Comparison of ENCODE assay signal across 19 cellular contexts in genomic region chr20:6397115-6397514, GRCh38.
"Had no signal": no experiment of that assay in that cellular context is flagged by ENCODE, and none has a peak within 500 bp of the region (broad histone marks: within the 10 kb centered on the region; RNA-seq: fewer than 3 reads in every experiment).

No MANE protein-coding gene starts in this region.

- H2AFZ ChIP-seq: hepatocyte had no signal

- H3K27ac Mint-ChIP-seq: naive thymus-derived CD8-positive, alpha-beta T cell; type B pancreatic cell had no signal

- H3K9me3 ChIP-seq: mucosa of descending colon, neutrophil, sigmoid colon, stomach, thoracic aorta had no signal

- H3K4me3 ChIP-seq: coronary artery, hepatocyte, mucosa of descending colon, sigmoid colon, skin epidermis, stomach, thoracic aorta had no signal

- H3K4me3 Mint-ChIP-seq: naive thymus-derived CD8-positive, alpha-beta T cell; type B pancreatic cell had no signal

- H3K79me2 ChIP-seq: hepatocyte had no signal

- H3K4me1 ChIP-seq: sigmoid colon had no signal

- ATAC-seq: mucosa of descending colon; naive thymus-derived CD8-positive, alpha-beta T cell had no signal

- H3K4me1 Mint-ChIP-seq: naive thymus-derived CD8-positive, alpha-beta T cell had no signal

- H3K27me3 ChIP-seq: hepatocyte, neutrophil, sigmoid colon, stomach had no signal

- H3K36me3 Mint-ChIP-seq: naive thymus-derived CD8-positive, alpha-beta T cell; type B pancreatic cell had no signal

- DNase-seq: effector CD4-positive, alpha-beta T cell; foreskin melanocyte; head of caudate nucleus; kidney glomerular epithelial cell; mucosa of descending colon; naive thymus-derived CD8-positive, alpha-beta T cell; posterior cingulate gyrus; sigmoid colon; stimulated activated CD4-positive, alpha-beta T cell treated with anti-CD3 and anti-CD28 coated beads, Interleukin-2, amount 100 ng/mL, for 24 hours; stimulated activated CD4-positive, alpha-beta T cell treated with anti-CD3 and anti-CD28 coated beads, Interleukin-4, amount 100 ng/mL, for 4 hours; stimulated activated naive CD4-positive, alpha-beta T cell; stomach; substantia nigra had no signal

- H3K36me3 ChIP-seq: neutrophil, sigmoid colon, stomach, thoracic aorta had no signal

- H3K27ac ChIP-seq: coronary artery, hepatocyte, neutrophil, sigmoid colon, skin epidermis, stomach, thoracic aorta had no signal

- H3K4me2 ChIP-seq: hepatocyte had no signal
